In the genomic region with DNA sequence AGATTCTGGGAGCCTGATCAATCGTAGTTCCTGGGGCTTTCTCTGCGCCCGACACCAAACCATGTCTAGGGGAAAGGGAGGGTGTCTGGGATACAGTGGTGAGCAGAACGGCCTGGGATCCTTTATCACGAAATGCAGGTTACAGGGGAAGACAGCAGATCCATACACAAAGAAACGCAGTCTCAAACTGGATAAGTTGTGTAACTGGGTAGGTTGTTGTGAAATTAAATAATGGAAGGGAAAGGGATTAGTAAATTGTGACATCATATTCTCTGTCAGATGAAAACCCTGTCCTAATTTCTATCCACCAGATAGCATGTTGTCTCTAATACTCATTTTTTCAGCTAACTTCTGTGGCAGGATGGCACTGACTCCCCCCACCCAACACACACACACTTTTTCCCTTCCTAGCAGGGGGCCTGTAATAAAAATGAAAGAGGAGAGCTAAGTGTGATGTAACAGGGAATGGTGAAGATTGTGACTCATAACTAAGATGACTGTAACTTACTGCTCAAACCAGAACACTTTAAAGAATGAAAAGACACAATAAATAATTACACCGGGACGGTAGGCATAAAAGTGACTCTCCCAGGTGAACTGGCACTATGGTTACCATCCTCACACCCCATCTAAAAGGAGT, we compare ENCODE assay signal across 8 cellular contexts. TPM values are rescaled to one million over a fixed set of nuclear protein-coding genes. Genes with fewer than 3 reads are reported as not detected.
DNase-seq lines count a peak whose midpoint lies in the region; ATAC-seq lines count a peak whose summit lies in the region.

No MANE protein-coding gene starts in this region.

- WGBS in ectodermal cell, 2 experiments: 85 to 86% methylated on average over 8 of the region's 8 CpGs

- DNase-seq in NCI-H510A treated with DMSO at 0.1 percent for 48 hours (lab: John Stamatoyannopoulos, UW) (peak; percentile 47), NCI-H510A (lab: John Stamatoyannopoulos, UW) (no peak), SW480 (ENCODE audit: low spot score) (peak; percentile 68), NCI-H1436 (lab: John Stamatoyannopoulos, UW) (no peak), NCI-H187 (lab: John Stamatoyannopoulos, UW) (no peak)

- H3K27me3 ChIP-seq in ectodermal cell (ENCODE audit: control insufficient read depth, insufficient read depth, low read length, poor library complexity, severe bottlenecking) (no peaks in the 10 kb centered on the region), neuron (ENCODE audit: insufficient read depth, low read length) (no peaks in the 10 kb centered on the region)

- ATAC-seq in GM19455 (IDR thresholded peaks at IDR 0.05; ENCODE audit: unreplicated experiment): no peak

- H3K4me1 ChIP-seq in ectodermal cell (ENCODE audit: control insufficient read depth, insufficient read depth, low read length): peaks cover 9% of the 10 kb centered on the region
- H3K4me1 ChIP-seq in neuron (ENCODE audit: insufficient read depth, low read length): peaks cover 9% of the 10 kb centered on the region

- peak overlapping the region; percentile 69 for H2AFZ ChIP-seq in neuron (ENCODE audit: low read depth, low read length)

- peak overlapping the region; percentile 93 for H3K4me3 ChIP-seq in ectodermal cell (ENCODE audit: insufficient read depth, low read depth, low read length)
- peak overlapping the region; percentile 97 for H3K4me3 ChIP-seq in neuron (ENCODE audit: low read length)

- no peaks in the 10 kb centered on the region for H3K36me3 ChIP-seq in ectodermal cell (ENCODE audit: control insufficient read depth, insufficient read depth, low read length)
- peaks cover 10% of the 10 kb centered on the region for H3K36me3 ChIP-seq in neuron (ENCODE audit: insufficient read depth, low read length)

- peak overlapping the region; percentile 8 for H3K27ac ChIP-seq in ectodermal cell (ENCODE audit: insufficient read depth, low read depth, low read length, poor library complexity, severe bottlenecking)

- H3K9me3 ChIP-seq in ectodermal cell (ENCODE audit: control insufficient read depth, low read length) (no peaks in the 10 kb centered on the region), neuron (ENCODE audit: low read length) (no peaks in the 10 kb centered on the region)

RNA-seq across cellular contexts. Expression of a gene that starts 0.8 kb away (rescaled TPM):
- 88.5 TPM for polyA plus RNA-seq in ectodermal cell (2013, experiment 1 of 4)
- 98.5 TPM for polyA plus RNA-seq in ectodermal cell (2013, experiment 2 of 4)
- 72.2 TPM for polyA plus RNA-seq in ectodermal cell (2013, experiment 3 of 4)
- 81.5 TPM for polyA plus RNA-seq in ectodermal cell (2013, experiment 4 of 4)

RNA-seq across cellular contexts. Expression of a gene that starts 53.8 kb away (rescaled TPM):
- 17.6 TPM for polyA plus RNA-seq in ectodermal cell (2013, experiment 1 of 4)
- 18.0 TPM for polyA plus RNA-seq in ectodermal cell (2013, experiment 2 of 4)
- polyA plus RNA-seq in ectodermal cell (2013, experiment 3 of 4): 14.5 TPM
- polyA plus RNA-seq in ectodermal cell (2013, experiment 4 of 4): 16.1 TPM

Comparison
In these comparisons a context has a peak if more than half of its experiments do, and no peak if none do; other contexts are left out.
1. DNase-seq: peak in NCI-H510A treated with DMSO at 0.1 percent for 48 hours (single experiment) and SW480 (single experiment); none in NCI-H510A (single experiment), NCI-H1436 (single experiment) and NCI-H187 (0 of 2).